In genomic region chr15:86328658-86329057, GRCh38 we compare ENCODE assay signal across 17 cellular contexts.
"Had no signal": no experiment of that assay in that cellular context is flagged by ENCODE, and none has a peak within 500 bp of the region (broad histone marks: within the 10 kb centered on the region; RNA-seq: fewer than 3 reads in every experiment).

No MANE protein-coding gene starts in this region.

- H3K36me3 Mint-ChIP-seq: naive thymus-derived CD4-positive, alpha-beta T cell; type B pancreatic cell had no signal

- FAIRE-seq: colon, small intestine had no signal

- ATAC-seq: heart left ventricle; left colon; naive thymus-derived CD4-positive, alpha-beta T cell had no signal

- DNase-seq: foreskin melanocyte; heart left ventricle; hippocampal formation; left colon; naive thymus-derived CD4-positive, alpha-beta T cell; sigmoid colon; small intestine; stimulated activated CD4-positive, alpha-beta T cell treated with anti-CD3 and anti-CD28 coated beads, Interleukin-12 subunit alpha, Interleukin-12 subunit beta, amount 100 ng/mL, for 4 hours; stimulated activated naive CD4-positive, alpha-beta T cell; thyroid gland; uterus had no signal

- H3K4me1 Mint-ChIP-seq: naive thymus-derived CD4-positive, alpha-beta T cell had no signal

- H3K4me1 ChIP-seq: heart left ventricle, right atrium auricular region, sigmoid colon, suprapubic skin, thyroid gland, uterus had no signal

- H3K9me3 Mint-ChIP-seq: type B pancreatic cell had no signal

- H3K9me3 ChIP-seq: thyroid gland, uterus had no signal

- H3K4me3 ChIP-seq: heart left ventricle, right atrium auricular region, sigmoid colon, suprapubic skin, thyroid gland, uterus had no signal

- H3K4me3 Mint-ChIP-seq: dendritic cell treated with granulocyte-macrophage colony-stimulating factor and Interleukin-4, amounts not matched to agents 40 ng/mL and 50 ng/mL, for 4 days; naive thymus-derived CD4-positive, alpha-beta T cell; type B pancreatic cell had no signal

- H3K27me3 Mint-ChIP-seq: dendritic cell treated with granulocyte-macrophage colony-stimulating factor and Interleukin-4, amounts not matched to agents 40 ng/mL and 50 ng/mL, for 4 days had no signal

- H3K27ac ChIP-seq: heart left ventricle, neutrophil, right atrium auricular region, sigmoid colon, suprapubic skin, thyroid gland, uterus had no signal

- H3K27ac Mint-ChIP-seq: dendritic cell treated with granulocyte-macrophage colony-stimulating factor and Interleukin-4, amounts not matched to agents 40 ng/mL and 50 ng/mL, for 4 days; naive thymus-derived CD4-positive, alpha-beta T cell; type B pancreatic cell had no signal
